5 cellular contexts compared by ENCODE assay signal in genomic region chr2:198056836-198057235, GRCh38.
"Had no signal": no experiment of that assay in that cellular context is flagged by ENCODE, and none has a peak within 500 bp of the region (broad histone marks: within the 10 kb centered on the region; RNA-seq: fewer than 3 reads in every experiment).

No MANE protein-coding gene starts in this region.

- ATAC-seq: GM23338, HepG2 had no signal

- H3K27ac ChIP-seq: HL-60 had no signal

- DNase-seq: H9, HCEC 1CT had no signal

- H3K4me3 ChIP-seq: GM23338 had no signal
